ENCODE assay signal across 20 cellular contexts in genomic region chr2:238361877-238362276, GRCh38. TPM values are rescaled to one million over a fixed set of nuclear protein-coding genes. Genes with fewer than 3 reads are reported as not detected.
DNase-seq lines count a peak whose midpoint lies in the region; ATAC-seq and TF ChIP-seq lines count a peak whose summit lies in the region.
"Had no signal": no experiment of that assay in that cellular context is flagged by ENCODE, and none has a peak within 500 bp of the region (broad histone marks: within the 10 kb centered on the region; RNA-seq: fewer than 3 reads in every experiment).

No MANE protein-coding gene starts in this region.

- no peaks in the 10 kb centered on the region for H3K79me2 ChIP-seq in PC-3 (ENCODE audit: low read length)

- no peaks in the 10 kb centered on the region for H3K9me2 ChIP-seq in PC-3 (replicated peaks; ENCODE audit: low read length)

- no peak for DNase-seq in Right ventricle myocardium superior
- DNase-seq in right atrium auricular region (ENCODE audit: low spot score): no peak
- no peak for DNase-seq in left ventricle myocardium superior
- DNase-seq in Right ventricle myocardium inferior (ENCODE audit: missing footprints): no peak
- no peak for DNase-seq in WTC11 (ENCODE audit: low spot score)
- DNase-seq in stimulated activated effector memory CD8-positive, alpha-beta T cell treated with anti-CD3 and anti-CD28 coated beads, Interleukin-12 subunit alpha, Interleukin-12 subunit beta, amount 100 ng/mL, for 72 hours (ENCODE audit: low spot score in 2 of 2): no peak
- DNase-seq in PC-3: no peak
- DNase-seq in nucleus accumbens (lab: John Stamatoyannopoulos, UW): no peak
- DNase-seq: Caco-2; CD4-positive, CD25-positive, alpha-beta regulatory T cell; CD8-positive, alpha-beta T cell; DMS153; DND-41; GOT3; HFFc6 had no signal

- ATAC-seq in Right ventricle myocardium superior (ENCODE audit: poor library complexity) (peak; percentile 64), left ventricle myocardium superior (peak; percentile 80), Right ventricle myocardium inferior (no peak), WTC11 (no peak), PC-3 (no peak)
- no peak for ATAC-seq in stimulated activated effector memory CD8-positive, alpha-beta T cell treated with anti-CD3 and anti-CD28 coated beads, Interleukin-12 subunit alpha, Interleukin-12 subunit beta, amount 100 ng/mL, for 72 hours
- ATAC-seq: CD8-positive, alpha-beta T cell had no signal

- intact Hi-C loops in Right ventricle myocardium superior (cut with DNase I) (loop anchor here (10.0 kb wide), 1 partner anchor 423 kb away; no protein-coding TSS in a partner anchor), left ventricle myocardium superior (cut with micrococcal nuclease) (no loop called here), Right ventricle myocardium inferior (cut with DNase I) (no loop called here), PC-3 (cut with micrococcal nuclease) (no loop called here)

- no peaks in the 10 kb centered on the region for H3K27me3 ChIP-seq in right atrium auricular region
- no peaks in the 10 kb centered on the region for H3K27me3 ChIP-seq in PC-3 (ENCODE audit: low read length)
- H3K27me3 ChIP-seq: BLaER1 had no signal

- no peaks in the 10 kb centered on the region for H3K4me1 Mint-ChIP-seq in WTC11
- no peaks in the 10 kb centered on the region for H3K4me1 Mint-ChIP-seq in stimulated activated effector memory CD8-positive, alpha-beta T cell treated with anti-CD3 and anti-CD28 coated beads, Interleukin-12 subunit alpha, Interleukin-12 subunit beta, amount 100 ng/mL, for 72 hours

- TF ChIP-seq CTCF in right atrium auricular region (IDR thresholded peaks at IDR 0.05): no peak
- TF ChIP-seq CTCF in WTC11 (IDR thresholded peaks at IDR 0.05): no peak
- TF ChIP-seq CTCF in PC-3 (conservative IDR thresholded peaks at IDR 0.05; ENCODE audit: low read depth, low read length): no peak

- H3K4me1 ChIP-seq in right atrium auricular region (peaks cover 0 to 4% of the 10 kb centered on the region in 2 donors), PC-3 (ENCODE audit: insufficient read depth, low read length) (no peaks in the 10 kb centered on the region)
- H3K4me1 ChIP-seq: BLaER1, Caco-2, HAP-1 had no signal

- peaks cover 24% of the 10 kb centered on the region for H3K36me3 Mint-ChIP-seq in WTC11
- H3K36me3 Mint-ChIP-seq in stimulated activated effector memory CD8-positive, alpha-beta T cell treated with anti-CD3 and anti-CD28 coated beads, Interleukin-12 subunit alpha, Interleukin-12 subunit beta, amount 100 ng/mL, for 72 hours: peaks cover 19% of the 10 kb centered on the region

- H3K4me3 ChIP-seq in right atrium auricular region (no peak overlapping the region), PC-3 (ENCODE audit: low read length) (no peak overlapping the region)
- H3K4me3 ChIP-seq: BLaER1, HAP-1 had no signal

- no peak overlapping the region for H3K9ac ChIP-seq in PC-3 (ENCODE audit: low read length)
- H3K9ac ChIP-seq: BLaER1 had no signal

- POLR2A ChIA-PET in WTC11 (lab: Charles Lee) (no interaction called here), PC-3 (lab: Charles Lee; ENCODE audit: unreplicated experiment) (no interaction called here)

- BruUV-seq in PC-3 (replicated peaks; lab: Mats Ljungman, UMichigan): no TSS peak

- H3K27ac ChIP-seq in right atrium auricular region (peak overlapping the region in 1 of 2 donors; percentile 34), PC-3 (ENCODE audit: low read length) (no peak overlapping the region)
- H3K27ac ChIP-seq: 22Rv1, BLaER1, C4-2B had no signal

- CTCF ChIA-PET in WTC11 (lab: Charles Lee): interaction anchor here (0.5 kb wide), 1 partner anchor 79 kb away, joined by 3 read pairs; no protein-coding TSS in a partner anchor
- CTCF ChIA-PET in PC-3 (lab: Charles Lee): no interaction called here

- no peaks in the 10 kb centered on the region for H3F3A ChIP-seq in PC-3 (ENCODE audit: low read length, unreplicated experiment)

- H3K9me3 ChIP-seq in right atrium auricular region: no peaks in the 10 kb centered on the region
- H3K9me3 ChIP-seq in PC-3 (ENCODE audit: low read length): no peaks in the 10 kb centered on the region
- H3K9me3 ChIP-seq: BLaER1, Caco-2, HAP-1 had no signal

- H3K27me3 Mint-ChIP-seq in WTC11 (ENCODE audit: low read depth): no peaks in the 10 kb centered on the region
- H3K27me3 Mint-ChIP-seq: B cell; CD4-positive, CD25-positive, alpha-beta regulatory T cell had no signal

- no peaks in the 10 kb centered on the region for H4K20me1 ChIP-seq in PC-3 (ENCODE audit: low read length)
- H4K20me1 ChIP-seq: BLaER1 had no signal

- H3K9me3 Mint-ChIP-seq in WTC11: peaks cover 11% of the 10 kb centered on the region
- H3K9me3 Mint-ChIP-seq in stimulated activated effector memory CD8-positive, alpha-beta T cell treated with anti-CD3 and anti-CD28 coated beads, Interleukin-12 subunit alpha, Interleukin-12 subunit beta, amount 100 ng/mL, for 72 hours: no peaks in the 10 kb centered on the region
- H3K9me3 Mint-ChIP-seq: CD4-positive, CD25-positive, alpha-beta regulatory T cell; CD8-positive, alpha-beta T cell; HFFc6 had no signal

- no peak overlapping the region for H2AFZ ChIP-seq in PC-3 (ENCODE audit: low read length)

- H3K4me3 Mint-ChIP-seq in WTC11: no peak overlapping the region
- no peak overlapping the region for H3K4me3 Mint-ChIP-seq in stimulated activated effector memory CD8-positive, alpha-beta T cell treated with anti-CD3 and anti-CD28 coated beads, Interleukin-12 subunit alpha, Interleukin-12 subunit beta, amount 100 ng/mL, for 72 hours
- H3K4me3 Mint-ChIP-seq: B cell; CD4-positive, CD25-positive, alpha-beta regulatory T cell; CD8-positive, alpha-beta T cell; HFFc6 had no signal

- no peak overlapping the region for H3K4me2 ChIP-seq in PC-3 (ENCODE audit: low read length)
- H3K4me2 ChIP-seq: BLaER1 had no signal

- H3K27ac Mint-ChIP-seq in WTC11: 0 out of 2 replicates have a peak overlapping the region, but pooled peaks have one; percentile 5
- peak overlapping the region; percentile 3 for H3K27ac Mint-ChIP-seq in stimulated activated effector memory CD8-positive, alpha-beta T cell treated with anti-CD3 and anti-CD28 coated beads, Interleukin-12 subunit alpha, Interleukin-12 subunit beta, amount 100 ng/mL, for 72 hours
- H3K27ac Mint-ChIP-seq: B cell; CD4-positive, CD25-positive, alpha-beta regulatory T cell; CD8-positive, alpha-beta T cell; HFFc6 had no signal

- peaks cover 8% of the 10 kb centered on the region for H3K36me3 ChIP-seq in right atrium auricular region
- peaks cover 2% of the 10 kb centered on the region; the same call in 1 of the 2 replicates for H3K36me3 ChIP-seq in PC-3 (ENCODE audit: low read depth, low read length)

TF ChIP-seq in WTC11, 78 proteins besides CTCF, POLR2A, EP300 and RAD21 (continues in another document):
- TF ChIP-seq TEAD1 (CRISPR knock-in tag; IDR thresholded peaks at IDR 0.05) (no peak), OVOL2 (CRISPR knock-in tag; IDR thresholded peaks at IDR 0.05; ENCODE audit: borderline replicate concordance) (no peak), E2F4 (CRISPR knock-in tag; IDR thresholded peaks at IDR 0.05; ENCODE audit: borderline replicate concordance, low read depth) (no peak), RELA (CRISPR knock-in tag; IDR thresholded peaks at IDR 0.05; ENCODE audit: borderline replicate concordance) (no peak), RORB (CRISPR knock-in tag; IDR thresholded peaks at IDR 0.05) (no peak), ARID4B (CRISPR knock-in tag; IDR thresholded peaks at IDR 0.05; ENCODE audit: borderline replicate concordance) (no peak)

RNA-seq across cellular contexts. Expression of gene TRAF3IP1, which starts 41.6 kb away (rescaled TPM):
- 13.6 TPM for total RNA-seq in Right ventricle myocardium superior
- total RNA-seq in right atrium auricular region: 1 to 10 TPM; 5.0 to 5.8 TPM
- total RNA-seq in left ventricle myocardium superior: 13.8 TPM
- 11.2 TPM for total RNA-seq in Right ventricle myocardium inferior
- total RNA-seq in WTC11 (2021): 14.7 to 18.7 TPM (median 16.8 TPM) in 3 replicates
- total RNA-seq in PC-3 (2014; rRNA removed): 8.2 and 12.0 TPM in 2 replicates

Comparison
In these comparisons a context has a peak if more than half of its experiments do, and no peak if none do; other contexts are left out.
1. ATAC-seq: peak in Right ventricle myocardium superior (single experiment) and left ventricle myocardium superior (single experiment); none in Right ventricle myocardium inferior (single experiment), WTC11 (single experiment), stimulated activated effector memory CD8-positive, alpha-beta T cell treated with anti-CD3 and anti-CD28 coated beads, Interleukin-12 subunit alpha, Interleukin-12 subunit beta, amount 100 ng/mL, for 72 hours (single experiment) and PC-3 (single experiment).